Comparison of ENCODE assay signal across 14 cellular contexts in genomic region chr3:64417816-64418215, GRCh38.
DNase-seq lines count a peak whose midpoint lies in the region; ATAC-seq, FAIRE-seq and TF ChIP-seq lines count a peak whose summit lies in the region.
"Had no signal": no experiment of that assay in that cellular context is flagged by ENCODE, and none has a peak within 500 bp of the region (broad histone marks: within the 10 kb centered on the region; RNA-seq: fewer than 3 reads in every experiment).

No MANE protein-coding gene starts in this region.

- FAIRE-seq in GM12891 (lab: Jason Lieb, UNC): no peak

- peaks cover 5% of the 10 kb centered on the region for H3K27me3 Mint-ChIP-seq in neural progenitor cell (ENCODE audit: insufficient read depth, low read depth)
- peaks cover 19% of the 10 kb centered on the region for H3K27me3 Mint-ChIP-seq in activated T-cell treated with anti-CD3 and anti-CD28 coated beads, Interleukin-2, amount 50 U/mL, for 24 hours

- DNase-seq in GM12891 (ENCODE audit: insufficient read length, low spot score) (no peak), NCI-H2227 (lab: John Stamatoyannopoulos, UW; ENCODE audit: unreplicated experiment) (peak; percentile 7), ecto neural progenitor cell (ENCODE audit: low spot score) (peak; percentile 69), neural progenitor cell (ENCODE audit: low spot score) (peak; percentile 93), NCI-H2081 (lab: John Stamatoyannopoulos, UW) (no peak), Karpas-422 (no peak)
- no peak for DNase-seq in activated T-cell treated with anti-CD3 and anti-CD28 coated beads, Interleukin-2, amount 50 U/mL, for 24 hours
- DNase-seq: activated CD4-positive, CD25-positive, alpha-beta regulatory T cell treated with anti-CD3 and anti-CD28 coated beads, Interleukin-2, amount 50 U/mL, for 72 hours; DMS53; erythroblast had no signal

- no peak for TF ChIP-seq POLR2A in GM12891 (IDR thresholded peaks at IDR 0.05; ENCODE audit: low read depth, low read length)

- H3K27ac ChIP-seq in neural progenitor cell (peak overlapping the region; percentile 10), Karpas-422 (ENCODE audit: low read length) (no peak overlapping the region)
- H3K27ac ChIP-seq: KMS-11 had no signal

- peak overlapping the region; percentile 62 for H3K27ac Mint-ChIP-seq in neural progenitor cell
- no peak overlapping the region for H3K27ac Mint-ChIP-seq in activated T-cell treated with anti-CD3 and anti-CD28 coated beads, Interleukin-2, amount 50 U/mL, for 24 hours
- H3K27ac Mint-ChIP-seq: activated naive CD4-positive, alpha-beta T cell treated with anti-CD3 and anti-CD28 coated beads, Interleukin-2, amount 50 U/mL, for 24 hours had no signal

- H3F3A ChIP-seq in neural progenitor cell (ENCODE audit: low read depth): peaks cover 26% of the 10 kb centered on the region

- H3K36me3 ChIP-seq in neural progenitor cell: no peaks in the 10 kb centered on the region
- no peaks in the 10 kb centered on the region for H3K36me3 ChIP-seq in Karpas-422 (ENCODE audit: insufficient read depth, low read length)

- H3K9me3 ChIP-seq in neural progenitor cell (ENCODE audit: low read depth) (no peaks in the 10 kb centered on the region), Karpas-422 (ENCODE audit: low read length) (no peaks in the 10 kb centered on the region)

- no peaks in the 10 kb centered on the region for H3K9me2 ChIP-seq in Karpas-422 (replicated peaks; ENCODE audit: insufficient read depth, low read length)

- H3K9ac ChIP-seq in neural progenitor cell: no peak overlapping the region
- no peak overlapping the region for H3K9ac ChIP-seq in Karpas-422 (ENCODE audit: low read length)
- H3K9ac ChIP-seq: KMS-11 had no signal

- H3K4me2 ChIP-seq in neural progenitor cell (peak overlapping the region; percentile 58), Karpas-422 (ENCODE audit: low read depth, low read length, poor library complexity, severe bottlenecking) (no peak overlapping the region)
- H3K4me2 ChIP-seq: KMS-11 had no signal

- H3K27me3 ChIP-seq in neural progenitor cell: no peaks in the 10 kb centered on the region
- no peaks in the 10 kb centered on the region for H3K27me3 ChIP-seq in Karpas-422 (ENCODE audit: low read length)

- no peaks in the 10 kb centered on the region for H3K36me3 Mint-ChIP-seq in neural progenitor cell
- H3K36me3 Mint-ChIP-seq in activated T-cell treated with anti-CD3 and anti-CD28 coated beads, Interleukin-2, amount 50 U/mL, for 24 hours (ENCODE audit: low read depth): no peaks in the 10 kb centered on the region
- H3K36me3 Mint-ChIP-seq: activated naive CD4-positive, alpha-beta T cell treated with anti-CD3 and anti-CD28 coated beads, Interleukin-2, amount 50 U/mL, for 24 hours had no signal

- H3K4me1 Mint-ChIP-seq in neural progenitor cell: peaks cover 26% of the 10 kb centered on the region
- H3K4me1 Mint-ChIP-seq in activated T-cell treated with anti-CD3 and anti-CD28 coated beads, Interleukin-2, amount 50 U/mL, for 24 hours (ENCODE audit: low read depth): no peaks in the 10 kb centered on the region
- H3K4me1 Mint-ChIP-seq: activated naive CD4-positive, alpha-beta T cell treated with anti-CD3 and anti-CD28 coated beads, Interleukin-2, amount 50 U/mL, for 24 hours had no signal

- no peaks in the 10 kb centered on the region for H4K20me1 ChIP-seq in neural progenitor cell (ENCODE audit: low read depth)
- no peaks in the 10 kb centered on the region for H4K20me1 ChIP-seq in Karpas-422 (ENCODE audit: insufficient read depth, low read depth, low read length)

- no peak overlapping the region for H3K4me3 Mint-ChIP-seq in neural progenitor cell
- no peak overlapping the region for H3K4me3 Mint-ChIP-seq in activated T-cell treated with anti-CD3 and anti-CD28 coated beads, Interleukin-2, amount 50 U/mL, for 24 hours
- H3K4me3 Mint-ChIP-seq: activated naive CD4-positive, alpha-beta T cell treated with anti-CD3 and anti-CD28 coated beads, Interleukin-2, amount 50 U/mL, for 24 hours had no signal

- no peak for ATAC-seq in GM21528 (IDR thresholded peaks at IDR 0.05; ENCODE audit: low FRiP score, unreplicated experiment)
- ATAC-seq: Panc1 had no signal

- TF ChIP-seq CTCF in neural progenitor cell (IDR thresholded peaks at IDR 0.05): no peak

- H3K4me3 ChIP-seq in neural progenitor cell (no peak overlapping the region), Karpas-422 (ENCODE audit: low read length) (no peak overlapping the region)

- peaks cover 2% of the 10 kb centered on the region for H3K9me3 Mint-ChIP-seq in neural progenitor cell
- no peaks in the 10 kb centered on the region for H3K9me3 Mint-ChIP-seq in activated T-cell treated with anti-CD3 and anti-CD28 coated beads, Interleukin-2, amount 50 U/mL, for 24 hours
- H3K9me3 Mint-ChIP-seq: activated naive CD4-positive, alpha-beta T cell treated with anti-CD3 and anti-CD28 coated beads, Interleukin-2, amount 50 U/mL, for 24 hours had no signal

- peaks cover 14% of the 10 kb centered on the region for H3K4me1 ChIP-seq in neural progenitor cell
- H3K4me1 ChIP-seq in Karpas-422 (ENCODE audit: low read length): no peaks in the 10 kb centered on the region

- H2AFZ ChIP-seq in neural progenitor cell (replicated peaks) (no peak overlapping the region), Karpas-422 (ENCODE audit: low read length) (no peak overlapping the region)

- H3K79me2 ChIP-seq in neural progenitor cell (ENCODE audit: low read depth): no peaks in the 10 kb centered on the region
- H3K79me2 ChIP-seq in Karpas-422 (ENCODE audit: low read length): no peaks in the 10 kb centered on the region

TF ChIP-seq in GM12891, 5 proteins besides CTCF, POLR2A, EP300 and RAD21:
- TF ChIP-seq PAX5 (IDR thresholded peaks at IDR 0.05; ENCODE audit: insufficient read depth, low read length, severe bottlenecking): no peak
- peak; percentile 65 for TF ChIP-seq SPI1 (IDR thresholded peaks at IDR 0.05; ENCODE audit: low read depth, low read length)

Comparison
In these comparisons a context has a peak if more than half of its experiments do, and no peak if none do; other contexts are left out.
1. DNase-seq: peak in NCI-H2227 (single experiment), ecto neural progenitor cell (single experiment) and neural progenitor cell (single experiment); none in GM12891 (single experiment), NCI-H2081 (0 of 2), Karpas-422 (single experiment) and activated T-cell treated with anti-CD3 and anti-CD28 coated beads, Interleukin-2, amount 50 U/mL, for 24 hours (single experiment).